ENCODE assay signal across 20 cellular contexts in the genomic region with DNA sequence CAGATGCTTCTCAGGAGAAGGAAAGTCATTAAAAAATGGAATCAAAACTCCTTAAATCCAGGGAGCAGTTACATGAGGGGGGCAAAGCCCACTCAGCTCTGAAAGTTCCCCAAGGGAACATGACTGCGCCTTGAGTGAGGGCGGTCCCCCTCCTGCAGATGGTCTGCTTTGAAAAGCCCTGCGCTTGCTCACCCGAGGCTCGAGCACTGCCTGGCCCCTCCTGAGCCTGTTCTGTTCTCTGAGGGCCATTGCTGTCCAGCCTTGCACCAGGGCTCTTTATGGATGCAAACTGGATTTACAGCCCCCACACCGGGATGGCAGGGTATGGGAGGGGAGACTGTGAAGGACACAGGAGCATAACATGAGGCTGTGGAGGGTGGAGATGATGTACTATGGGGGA. TPM values are rescaled to one million over a fixed set of nuclear protein-coding genes. Genes with fewer than 3 reads are reported as not detected.
DNase-seq lines count a peak whose midpoint lies in the region; ATAC-seq, FAIRE-seq and TF ChIP-seq lines count a peak whose summit lies in the region.
"Had no signal": no experiment of that assay in that cellular context is flagged by ENCODE, and none has a peak within 500 bp of the region (broad histone marks: within the 10 kb centered on the region; RNA-seq: fewer than 3 reads in every experiment).

No MANE protein-coding gene starts in this region.

- no peaks in the 10 kb centered on the region for H3K27me3 Mint-ChIP-seq in CD4-positive, CD25-positive, alpha-beta regulatory T cell
- no peaks in the 10 kb centered on the region for H3K27me3 Mint-ChIP-seq in activated CD8-positive, alpha-beta T cell treated with anti-CD3 and anti-CD28 coated beads for 36 hours

- H3K4me3 ChIP-seq in CD4-positive, CD25-positive, alpha-beta regulatory T cell (ENCODE audit: low read depth, low read length): no peak overlapping the region
- H3K4me3 ChIP-seq in lower lobe of right lung: no peak overlapping the region
- H3K4me3 ChIP-seq: body of pancreas had no signal

- peaks cover 28% of the 10 kb centered on the region for H3K4me1 ChIP-seq in CD4-positive, CD25-positive, alpha-beta regulatory T cell (ENCODE audit: control insufficient read depth, insufficient read depth, low read length, poor library complexity, severe bottlenecking)
- peaks cover 21% of the 10 kb centered on the region for H3K4me1 ChIP-seq in lower lobe of right lung

- peaks cover 32% of the 10 kb centered on the region for H3K36me3 Mint-ChIP-seq in CD4-positive, CD25-positive, alpha-beta regulatory T cell
- H3K36me3 Mint-ChIP-seq in activated CD8-positive, alpha-beta T cell treated with anti-CD3 and anti-CD28 coated beads for 36 hours (ENCODE audit: low read depth): no peaks in the 10 kb centered on the region
- H3K36me3 Mint-ChIP-seq: natural killer cell treated with Interleukin-12 subunit alpha and Interleukin-12 subunit beta and Interleukin-15 and Interleukin-18, amount 100 ng/mL, for 72 hours had no signal

- H3K4me1 Mint-ChIP-seq in CD4-positive, CD25-positive, alpha-beta regulatory T cell: peaks cover 0 to 38% (median 25%) of the 10 kb centered on the region in 4 donors
- peaks cover 42% of the 10 kb centered on the region for H3K4me1 Mint-ChIP-seq in activated CD8-positive, alpha-beta T cell treated with anti-CD3 and anti-CD28 coated beads for 36 hours (ENCODE audit: low read depth)

- CTCF ChIA-PET in activated CD8-positive, alpha-beta T cell treated with anti-CD3 and anti-CD28 coated beads for 36 hours (lab: Charles Lee): interaction anchor here (0.7 to 10.7 kb wide), 5 partner anchors 17 to 103 kb away, joined by 3 to 121 read pairs (median 3); no protein-coding TSS in a partner anchor

- H3K27me3 ChIP-seq in CD4-positive, CD25-positive, alpha-beta regulatory T cell (ENCODE audit: control insufficient read depth, insufficient read depth, low read length): no peaks in the 10 kb centered on the region
- H3K27me3 ChIP-seq in lower lobe of right lung (ENCODE audit: low read depth): no peaks in the 10 kb centered on the region
- H3K27me3 ChIP-seq: body of pancreas had no signal

- intact Hi-C loops in activated CD8-positive, alpha-beta T cell treated with anti-CD3 and anti-CD28 coated beads for 36 hours (cut with micrococcal nuclease): loop anchor here (5.0 kb wide), 1 partner anchor 37 kb away; the partner anchor contains the start of gene DNMT3A
- intact Hi-C loops in lower lobe of right lung (cut with DNase I): no loop called here

- H3K27ac ChIP-seq in CD4-positive, CD25-positive, alpha-beta regulatory T cell (ENCODE audit: insufficient read depth, low read length, poor library complexity, severe bottlenecking): no peak overlapping the region
- no peak overlapping the region for H3K27ac ChIP-seq in lower lobe of right lung
- H3K27ac ChIP-seq: body of pancreas had no signal

- peaks cover 0 to 2% (median 0%) of the 10 kb centered on the region in 7 donors for H3K9me3 Mint-ChIP-seq in CD4-positive, CD25-positive, alpha-beta regulatory T cell
- H3K9me3 Mint-ChIP-seq in activated CD8-positive, alpha-beta T cell treated with anti-CD3 and anti-CD28 coated beads for 36 hours: no peaks in the 10 kb centered on the region
- H3K9me3 Mint-ChIP-seq: natural killer cell treated with Interleukin-12 subunit alpha and Interleukin-12 subunit beta and Interleukin-15 and Interleukin-18, amount 100 ng/mL, for 72 hours had no signal

- POLR2A ChIA-PET in activated CD8-positive, alpha-beta T cell treated with anti-CD3 and anti-CD28 coated beads for 36 hours (lab: Charles Lee): interaction anchor here (0.8 to 1.3 kb wide), 3 partner anchors 14 to 84 kb away, joined by 3 to 4 read pairs (median 3); no protein-coding TSS in a partner anchor

- no peak for ATAC-seq in CD4-positive, CD25-positive, alpha-beta regulatory T cell (ENCODE audit: low read depth in 2 of 2)
- ATAC-seq in HG02885 (IDR thresholded peaks at IDR 0.05; ENCODE audit: poor library complexity, unreplicated experiment) (peak; percentile 1), lower lobe of right lung (no peak)
- no peak for ATAC-seq in activated CD8-positive, alpha-beta T cell treated with anti-CD3 and anti-CD28 coated beads for 36 hours
- ATAC-seq: body of pancreas; natural killer cell treated with Interleukin-12 subunit alpha and Interleukin-12 subunit beta and Interleukin-15 and Interleukin-18, amount 100 ng/mL, for 72 hours had no signal

- H3K4me3 Mint-ChIP-seq in CD4-positive, CD25-positive, alpha-beta regulatory T cell: peak overlapping the region in 3 of 4 donors; percentile 10 to 35 (median 11)
- H3K4me3 Mint-ChIP-seq in activated CD8-positive, alpha-beta T cell treated with anti-CD3 and anti-CD28 coated beads for 36 hours: no peak overlapping the region
- H3K4me3 Mint-ChIP-seq: natural killer cell treated with Interleukin-12 subunit alpha and Interleukin-12 subunit beta and Interleukin-15 and Interleukin-18, amount 100 ng/mL, for 72 hours had no signal

- peak overlapping the region in 2 of 3 donors; percentile 44 to 51 for H3K27ac Mint-ChIP-seq in CD4-positive, CD25-positive, alpha-beta regulatory T cell
- H3K27ac Mint-ChIP-seq in activated CD8-positive, alpha-beta T cell treated with anti-CD3 and anti-CD28 coated beads for 36 hours: peak overlapping the region; percentile 37
- H3K27ac Mint-ChIP-seq: natural killer cell treated with Interleukin-12 subunit alpha and Interleukin-12 subunit beta and Interleukin-15 and Interleukin-18, amount 100 ng/mL, for 72 hours had no signal

- no peak for TF ChIP-seq CTCF in activated CD8-positive, alpha-beta T cell treated with anti-CD3 and anti-CD28 coated beads for 36 hours (IDR thresholded peaks at IDR 0.05)
- TF ChIP-seq CTCF in lower lobe of right lung (IDR thresholded peaks at IDR 0.05) (no peak), D721Med (IDR thresholded peaks at IDR 0.05; ENCODE audit: insufficient read depth, missing control alignments) (no peak)

- FAIRE-seq in D721Med (lab: Jason Lieb, UNC): no peak
- FAIRE-seq: GM12892 had no signal

- H3K9me3 ChIP-seq in CD4-positive, CD25-positive, alpha-beta regulatory T cell (ENCODE audit: control insufficient read depth in 2 of 2, low read length in 2 of 2): no peaks in the 10 kb centered on the region
- no peaks in the 10 kb centered on the region for H3K9me3 ChIP-seq in lower lobe of right lung
- H3K9me3 ChIP-seq: body of pancreas had no signal

- H3K36me3 ChIP-seq in CD4-positive, CD25-positive, alpha-beta regulatory T cell (ENCODE audit: control insufficient read depth, insufficient read depth, low read length): no peaks in the 10 kb centered on the region
- no peaks in the 10 kb centered on the region for H3K36me3 ChIP-seq in lower lobe of right lung

- DNase-seq in CD4-positive, CD25-positive, alpha-beta regulatory T cell: no peak
- no peak for DNase-seq in activated CD8-positive, alpha-beta T cell treated with anti-CD3 and anti-CD28 coated beads for 36 hours
- DNase-seq in lower lobe of right lung: peak; percentile 21
- DNase-seq in DMS 273 (lab: John Stamatoyannopoulos, UW; ENCODE audit: unreplicated experiment): no peak
- DNase-seq in GM19238 (ENCODE audit: insufficient read length, low spot score): no peak
- DNase-seq in D721Med (ENCODE audit: insufficient read length, low spot score): no peak
- DNase-seq: activated naive CD4-positive, alpha-beta T cell treated with Interleukin-2 at 50 U/mL for 16 hours; AML-193; body of pancreas; cortex of kidney; DMS 273 treated with DMSO at 0.1 percent for 48 hours; GF-D8; Karpas-422; mesendoderm; NCI-H1105 treated with DMSO at 0.1 percent for 48 hours; substantia nigra; SW 1271 had no signal

RNA-seq across cellular contexts. Expression of gene DNMT3A, which starts 37.8 kb away (rescaled TPM):
- total RNA-seq in CD4-positive, CD25-positive, alpha-beta regulatory T cell: 81.0 TPM
- 10 to 100 TPM in 3 of 4 donors, 1 to 10 TPM in 1; 8.1 to 14.4 (median 11.9) TPM for polyA plus RNA-seq in CD4-positive, CD25-positive, alpha-beta regulatory T cell
- total RNA-seq in activated CD8-positive, alpha-beta T cell treated with anti-CD3 and anti-CD28 coated beads for 36 hours: 10 to 100 TPM; 84.8 to 97.8 TPM
- total RNA-seq in lower lobe of right lung: 35.6 TPM
